In genomic region chr5:120466337-120467006, GRCh38 we compare ENCODE assay signal across 15 cellular contexts. TPM values are rescaled to one million over a fixed set of nuclear protein-coding genes. Genes with fewer than 3 reads are reported as not detected.
DNase-seq lines count a peak whose midpoint lies in the region; ATAC-seq and TF ChIP-seq lines count a peak whose summit lies in the region.
"Had no signal": no experiment of that assay in that cellular context is flagged by ENCODE, and none has a peak within 500 bp of the region (broad histone marks: within the 10 kb centered on the region; RNA-seq: fewer than 3 reads in every experiment).

No MANE protein-coding gene starts in this region.

- no peaks in the 10 kb centered on the region for H3K36me3 Mint-ChIP-seq in nephron progenitor cell (ENCODE audit: low read depth)
- H3K36me3 Mint-ChIP-seq: stimulated activated memory B cell treated with anti-CD40 and anti-IgM and Interleukin-4, amounts not matched to agents 10 μg/mL and 1 μg/mL and 100 μg/mL, for 72 hours had no signal

- no peaks in the 10 kb centered on the region for H3K9me3 ChIP-seq in right cardiac atrium (ENCODE audit: control insufficient read depth, low read length)

- 65% methylated on average over 4 of the region's 4 CpGs for WGBS in right cardiac atrium

- no peak overlapping the region for H3K27ac Mint-ChIP-seq in nephron progenitor cell
- H3K27ac Mint-ChIP-seq: stimulated activated memory B cell treated with anti-CD40 and anti-IgM and Interleukin-4, amounts not matched to agents 10 μg/mL and 1 μg/mL and 100 μg/mL, for 72 hours had no signal

- H3K27me3 ChIP-seq in right cardiac atrium (ENCODE audit: control insufficient read depth, insufficient read depth), result no peaks in the 10 kb centered on the region

- DNase-seq in right cardiac atrium (no peak), left ventricle myocardium superior (no peak), choroid plexus epithelial cell (ENCODE audit: low read depth) (no peak), nephron progenitor cell (no peak), islet precursor cell (no peak), UCSD-AML1 (lab: John Stamatoyannopoulos, UW; ENCODE audit: unreplicated experiment) (no peak), SW 1271 (lab: John Stamatoyannopoulos, UW) (no peak)
- DNase-seq: activated CD4-positive, alpha-beta T cell treated with anti-CD3 and anti-CD28 coated beads for 48 hours; activated gamma-delta T cell; DND-41; NCI-H1417 treated with DMSO at 0.1 percent for 48 hours; NCI-H69; stimulated activated CD4-positive, alpha-beta T cell treated with anti-CD3 and anti-CD28 coated beads, Interleukin-15, amount 100 ng/mL, for 24 hours had no signal

- H3K4me1 ChIP-seq in right cardiac atrium (ENCODE audit: control insufficient read depth, insufficient read depth, low read length), result no peaks in the 10 kb centered on the region

- H3K9me3 Mint-ChIP-seq in nephron progenitor cell, result no peaks in the 10 kb centered on the region
- H3K9me3 Mint-ChIP-seq: stimulated activated memory B cell treated with anti-CD40 and anti-IgM and Interleukin-4, amounts not matched to agents 10 μg/mL and 1 μg/mL and 100 μg/mL, for 72 hours had no signal

- no peak for TF ChIP-seq CTCF in choroid plexus epithelial cell (conservative IDR thresholded peaks at IDR 0.05; ENCODE audit: low read depth, low read length)
- no peak for TF ChIP-seq CTCF in nephron progenitor cell (IDR thresholded peaks at IDR 0.05)

- H3K4me3 ChIP-seq in right cardiac atrium (ENCODE audit: low read length) (peak overlapping the region; percentile 90), choroid plexus epithelial cell (ENCODE audit: low read depth, low read length) (peak overlapping the region; percentile 81)

- intact Hi-C loops in right cardiac atrium (cut with DNase I) (loop anchor here in 3 of 4 donors (10.0 kb wide), 2 partner anchors 412 to 522 kb away; no protein-coding TSS in a partner anchor), left ventricle myocardium superior (cut with micrococcal nuclease) (no loop called here)

- H3K27me3 Mint-ChIP-seq in nephron progenitor cell (ENCODE audit: low read depth, poor library complexity), result peaks cover 44% of the 10 kb centered on the region
- H3K27me3 Mint-ChIP-seq: stimulated activated memory B cell treated with anti-CD40 and anti-IgM and Interleukin-4, amounts not matched to agents 10 μg/mL and 1 μg/mL and 100 μg/mL, for 72 hours had no signal

- H3K4me1 Mint-ChIP-seq in nephron progenitor cell, result peaks cover 26% of the 10 kb centered on the region

- ATAC-seq in right cardiac atrium (no peak), left ventricle myocardium superior (no peak), HG03095 (IDR thresholded peaks at IDR 0.05; ENCODE audit: unreplicated experiment) (no peak)
- ATAC-seq: stimulated activated memory B cell treated with anti-CD40 and anti-IgM and Interleukin-4, amounts not matched to agents 10 μg/mL and 1 μg/mL and 100 μg/mL, for 72 hours had no signal

- peak overlapping the region; percentile 88 for H3K4me3 Mint-ChIP-seq in nephron progenitor cell

- no peak overlapping the region for H3K27ac ChIP-seq in right cardiac atrium (ENCODE audit: low read length)

RNA-seq across cellular contexts. Expression of gene PRR16, which starts 2.4 kb away (rescaled TPM):
- total RNA-seq in right cardiac atrium (10 to 100 TPM in 2 of 4 donors, 1 to 10 TPM in 2; 6.9 to 13.3 (median 8.9) TPM), left ventricle myocardium superior (12.9 TPM)
- 7.5 TPM for polyA plus RNA-seq in right cardiac atrium
